Comparison of ENCODE assay signal across 23 cellular contexts in genomic region chr20:40433341-40433861, GRCh38.
"Had no signal": no experiment of that assay in that cellular context is flagged by ENCODE, and none has a peak within 500 bp of the region (broad histone marks: within the 10 kb centered on the region; RNA-seq: fewer than 3 reads in every experiment).

No MANE protein-coding gene starts in this region.

- ATAC-seq: activated T-cell treated with anti-CD3 and anti-CD28 coated beads, Interleukin-2, amount 50 U/mL, for 72 hours; foreskin keratinocyte; naive thymus-derived CD8-positive, alpha-beta T cell had no signal

- H3K4me2 ChIP-seq: hepatocyte had no signal

- H3K4me3 Mint-ChIP-seq: activated CD4-positive, alpha-beta memory T cell treated with anti-CD3 and anti-CD28 coated beads, Interleukin-2, amount 10 ng/mL, durations not matched to agents 7 days and 5 days; activated CD4-positive, alpha-beta T cell treated with anti-CD3 and anti-CD28 coated beads, Interleukin-2, amount 10 ng/mL, durations not matched to agents 24 days and 14 days; activated naive CD4-positive, alpha-beta T cell treated with anti-CD3 and anti-CD28 coated beads for 36 hours; activated naive CD8-positive, alpha-beta T cell treated with anti-CD3 and anti-CD28 coated beads, Interleukin-2, amount 10 ng/mL, durations not matched to agents 7 days and 5 days; activated T-cell treated with anti-CD3 and anti-CD28 coated beads, Interleukin-2, amount 50 U/mL, for 72 hours; immature natural killer cell; naive thymus-derived CD8-positive, alpha-beta T cell had no signal

- H3K4me3 ChIP-seq: hepatocyte, lower lobe of right lung, right lobe of liver, skin epidermis, stomach, suprapubic skin, transverse colon, vagina had no signal

- H3K4me1 Mint-ChIP-seq: activated CD4-positive, alpha-beta memory T cell treated with anti-CD3 and anti-CD28 coated beads, Interleukin-2, amount 10 ng/mL, durations not matched to agents 7 days and 5 days; activated CD4-positive, alpha-beta T cell treated with anti-CD3 and anti-CD28 coated beads, Interleukin-2, amount 10 ng/mL, durations not matched to agents 24 days and 14 days; activated naive CD8-positive, alpha-beta T cell treated with anti-CD3 and anti-CD28 coated beads, Interleukin-2, amount 10 ng/mL, durations not matched to agents 7 days and 5 days; immature natural killer cell; naive thymus-derived CD8-positive, alpha-beta T cell had no signal

- H3K9me3 ChIP-seq: lower lobe of right lung, right lobe of liver, stomach, suprapubic skin, transverse colon, vagina had no signal

- DNase-seq: activated CD4-positive, alpha-beta memory T cell treated with anti-CD3 and anti-CD28 coated beads, Interleukin-2, amount 10 ng/mL, durations not matched to agents 7 days and 5 days; activated CD4-positive, alpha-beta T cell treated with anti-CD3 and anti-CD28 coated beads, Interleukin-2, amount 10 ng/mL, durations not matched to agents 24 days and 14 days; activated effector memory CD4-positive, alpha-beta T cell treated with Interleukin-2 at 50 U/mL for 16 hours; activated naive CD4-positive, alpha-beta T cell treated with anti-CD3 and anti-CD28 coated beads for 36 hours; activated naive CD8-positive, alpha-beta T cell treated with anti-CD3 and anti-CD28 coated beads, Interleukin-2, amount 10 ng/mL, durations not matched to agents 7 days and 5 days; activated T-cell treated with anti-CD3 and anti-CD28 coated beads, Interleukin-2, amount 50 U/mL, for 72 hours; amniotic stem cell; cerebellar nuclear complex; cortex of kidney; foreskin keratinocyte; immature natural killer cell; lower lobe of right lung; naive thymus-derived CD8-positive, alpha-beta T cell; right lobe of liver; stimulated activated CD4-positive, alpha-beta T cell treated with anti-CD3 and anti-CD28 coated beads, Interleukin-1b, Interleukin-23, amount 100 ng/mL, for 48 hours; stomach; transverse colon had no signal

- H2AFZ ChIP-seq: hepatocyte, parathyroid adenoma had no signal

- H3K4me1 ChIP-seq: lower lobe of right lung, parathyroid adenoma, right lobe of liver, stomach, transverse colon, vagina had no signal

- H3K9me3 Mint-ChIP-seq: activated CD4-positive, alpha-beta memory T cell treated with anti-CD3 and anti-CD28 coated beads, Interleukin-2, amount 10 ng/mL, durations not matched to agents 7 days and 5 days; activated naive CD4-positive, alpha-beta T cell treated with anti-CD3 and anti-CD28 coated beads for 36 hours; activated naive CD8-positive, alpha-beta T cell treated with anti-CD3 and anti-CD28 coated beads, Interleukin-2, amount 10 ng/mL, durations not matched to agents 7 days and 5 days had no signal

- H3K9ac ChIP-seq: parathyroid adenoma had no signal

- H3K27me3 ChIP-seq: foreskin keratinocyte, hepatocyte, right lobe of liver, stomach, suprapubic skin, transverse colon, vagina had no signal

- H3K27ac ChIP-seq: epithelial cell of prostate, hepatocyte, lower lobe of right lung, parathyroid adenoma, right lobe of liver, skin epidermis, stomach, suprapubic skin, transverse colon, vagina had no signal

- H3K36me3 ChIP-seq: lower lobe of right lung, right lobe of liver, stomach, suprapubic skin, transverse colon, vagina had no signal

- H3K79me2 ChIP-seq: hepatocyte, parathyroid adenoma had no signal

- H3K36me3 Mint-ChIP-seq: activated naive CD8-positive, alpha-beta T cell treated with anti-CD3 and anti-CD28 coated beads, Interleukin-2, amount 10 ng/mL, durations not matched to agents 7 days and 5 days; naive thymus-derived CD8-positive, alpha-beta T cell had no signal

- H3K27ac Mint-ChIP-seq: activated CD4-positive, alpha-beta memory T cell treated with anti-CD3 and anti-CD28 coated beads, Interleukin-2, amount 10 ng/mL, durations not matched to agents 7 days and 5 days; activated CD4-positive, alpha-beta T cell treated with anti-CD3 and anti-CD28 coated beads, Interleukin-2, amount 10 ng/mL, durations not matched to agents 24 days and 14 days; activated naive CD4-positive, alpha-beta T cell treated with anti-CD3 and anti-CD28 coated beads for 36 hours; activated naive CD8-positive, alpha-beta T cell treated with anti-CD3 and anti-CD28 coated beads, Interleukin-2, amount 10 ng/mL, durations not matched to agents 7 days and 5 days; activated T-cell treated with anti-CD3 and anti-CD28 coated beads, Interleukin-2, amount 50 U/mL, for 72 hours; immature natural killer cell; naive thymus-derived CD8-positive, alpha-beta T cell had no signal
